22 cellular contexts compared by ENCODE assay signal in genomic region chr2:107362973-107363372, GRCh38.
DNase-seq lines count a peak whose midpoint lies in the region; ATAC-seq, FAIRE-seq and TF ChIP-seq lines count a peak whose summit lies in the region.
"Had no signal": no experiment of that assay in that cellular context is flagged by ENCODE, and none has a peak within 500 bp of the region (broad histone marks: within the 10 kb centered on the region; RNA-seq: fewer than 3 reads in every experiment).

No MANE protein-coding gene starts in this region.

- DNase-seq in EH (ENCODE audit: low read depth) (peak; percentile 9), SK-MEL-5 (ENCODE audit: low read depth, low spot score) (peak; percentile 1), fibroblast of pulmonary artery (ENCODE audit: low read depth) (peak; percentile 7), NOMO-1 treated with dmso at 0.1 percent for 144 hours (lab: John Stamatoyannopoulos, UW; ENCODE audit: unreplicated experiment) (no peak), HTR-8/SVneo (ENCODE audit: insufficient read length, low spot score) (no peak), type B pancreatic cell (ENCODE audit: extremely low spot score, unreplicated experiment) (no peak), aorta (no peak)
- DNase-seq: GOT3, HCEC 1CT, MV-4-11, NCI-H1105, NCI-H2029, NCI-H446 treated with DMSO at 0.1 percent for 48 hours, NCI-H526, NCI-H82, SHP77 had no signal

- 94% methylated on average over 1 of the region's 1 CpG for WGBS in aorta, 2 donors

- H3K4me3 ChIP-seq in fibroblast of pulmonary artery (replicated peaks; ENCODE audit: low read depth, low read length): no peak overlapping the region
- no peak overlapping the region for H3K4me3 ChIP-seq in aorta (ENCODE audit: low read length in 2 of 2)

- intact Hi-C loops in aorta (cut with DNase I): no loop called here

- no peaks in the 10 kb centered on the region for H3K36me3 Mint-ChIP-seq in nephron (ENCODE audit: low read depth)
- no peaks in the 10 kb centered on the region for H3K36me3 Mint-ChIP-seq in type B pancreatic cell

- H3K9me3 Mint-ChIP-seq in nephron: peaks cover 3% of the 10 kb centered on the region
- H3K9me3 Mint-ChIP-seq in type B pancreatic cell: no peaks in the 10 kb centered on the region

- H3K27me3 Mint-ChIP-seq in nephron (ENCODE audit: low read depth) (peaks cover 3% of the 10 kb centered on the region), type B pancreatic cell (peaks cover 38% of the 10 kb centered on the region)

- H3K4me1 Mint-ChIP-seq in nephron (peaks cover 34% of the 10 kb centered on the region), type B pancreatic cell (ENCODE audit: unreplicated experiment) (peaks cover 12% of the 10 kb centered on the region)

- H3K27ac ChIP-seq in aorta (ENCODE audit: low read depth in 1 of 2, low read length in 2 of 2): no peak overlapping the region
- H3K27ac ChIP-seq: HL-60, RWPE1 had no signal

- ATAC-seq in aorta (ENCODE audit: low FRiP score): no peak
- ATAC-seq: Panc1 had no signal

- FAIRE-seq in HTR-8/SVneo (lab: Jason Lieb, UNC): no peak
- FAIRE-seq: D721Med, G401.6 had no signal

- no peaks in the 10 kb centered on the region for H3K36me3 ChIP-seq in aorta (ENCODE audit: control insufficient read depth in 1 of 2, insufficient read depth in 2 of 2, low read length in 1 of 2)

- H3K4me1 ChIP-seq in aorta (ENCODE audit: control insufficient read depth in 1 of 2, insufficient read depth in 2 of 2, low read length in 2 of 2): peaks cover 4% of the 10 kb centered on the region in 2 donors

- H3K9me3 ChIP-seq in aorta (ENCODE audit: control insufficient read depth, low read length): no peaks in the 10 kb centered on the region

- in situ Hi-C loops in SK-MEL-5 (cut with HindIII; ENCODE audit: low pct_unique_long_range_greater_than_20kb, low sequenced_read_pairs): no loop called here

- H3K27ac Mint-ChIP-seq in nephron: peak overlapping the region in 2 of 3 experiments; percentile 22 to 25
- no peak overlapping the region for H3K27ac Mint-ChIP-seq in type B pancreatic cell

- H3K4me3 Mint-ChIP-seq in nephron (no peak overlapping the region), type B pancreatic cell (no peak overlapping the region)

- H3K27me3 ChIP-seq in aorta (ENCODE audit: control insufficient read depth in 1 of 2, insufficient read depth in 2 of 2, low read length in 1 of 2): no peaks in the 10 kb centered on the region

- no peak for TF ChIP-seq CTCF in fibroblast of pulmonary artery (IDR thresholded peaks at IDR 0.05; ENCODE audit: low read length, missing control alignments)
- no peak for TF ChIP-seq CTCF in nephron (IDR thresholded peaks at IDR 0.05; ENCODE audit: unreplicated experiment in 3 of 3)
- TF ChIP-seq CTCF in type B pancreatic cell (conservative IDR thresholded peaks at IDR 0.05): no peak

Comparison
In these comparisons a context has a peak if more than half of its experiments do, and no peak if none do; other contexts are left out.
1. DNase-seq: peak in EH (single experiment), SK-MEL-5 (single experiment) and fibroblast of pulmonary artery (single experiment); none in NOMO-1 treated with dmso at 0.1 percent for 144 hours (single experiment), HTR-8/SVneo (single experiment), type B pancreatic cell (single experiment) and aorta (0 of 2).